ENCODE assay signal across 11 cellular contexts in genomic region chrX:1192196-1192595, GRCh38. TPM values are rescaled to one million over a fixed set of nuclear protein-coding genes. Genes with fewer than 3 reads are reported as not detected.
"Had no signal": no experiment of that assay in that cellular context is flagged by ENCODE, and none has a peak within 500 bp of the region (broad histone marks: within the 10 kb centered on the region; RNA-seq: fewer than 3 reads in every experiment).

No MANE protein-coding gene starts in this region.

RNA-seq across cellular contexts. Expression of gene CRLF2, which starts 20.3 kb away (rescaled TPM):
- total RNA-seq: chondrocyte, dermis blood vessel endothelial cell, endothelial cell of umbilical vein, epithelial cell of proximal tubule, gastrocnemius medialis, glomerular endothelial cell, left lobe of liver, left ventricle myocardium inferior, mammary epithelial cell had no signal
- polyA plus RNA-seq: endothelial cell of umbilical vein, keratinocyte, liver, mammary epithelial cell had no signal
